Comparison of ENCODE assay signal across 8 cellular contexts in the genomic region with DNA sequence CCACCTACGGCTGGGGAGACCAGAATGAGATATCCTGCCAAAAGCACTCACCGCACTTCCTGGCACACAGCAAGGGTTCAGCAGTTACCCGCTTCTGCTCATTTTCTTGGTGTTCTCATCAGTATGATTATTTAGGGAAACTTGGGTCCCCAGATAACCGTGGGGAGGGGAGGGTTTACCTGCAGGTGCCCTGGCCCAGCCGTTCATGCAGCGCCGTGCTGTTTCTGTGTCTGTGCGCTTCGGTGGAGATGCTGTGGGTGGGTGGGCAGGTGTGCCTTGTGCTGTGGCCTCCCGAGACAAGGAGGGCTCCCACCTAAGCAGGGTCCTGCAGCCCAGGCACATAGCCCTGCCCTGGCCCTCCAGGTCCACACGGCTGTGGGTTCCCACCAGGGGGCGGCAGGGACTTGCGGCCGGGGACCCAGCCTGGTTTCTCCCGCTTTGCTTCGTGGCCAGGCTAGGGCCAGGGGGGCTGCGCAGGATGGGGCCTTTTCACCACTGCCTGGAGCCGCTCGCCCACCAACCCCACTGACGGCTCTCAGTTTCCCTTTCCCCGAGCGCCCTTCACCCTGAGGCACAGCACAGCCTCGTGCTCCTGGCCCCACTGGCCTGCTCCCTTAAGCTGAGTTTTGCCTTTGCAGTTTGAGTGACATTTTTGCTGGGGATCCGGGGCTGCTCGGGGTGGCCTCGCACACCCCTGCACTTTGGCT.
DNase-seq lines count a peak whose midpoint lies in the region; ATAC-seq and TF ChIP-seq lines count a peak whose summit lies in the region.

No MANE protein-coding gene starts in this region.

- no peaks in the 10 kb centered on the region for H3K36me3 ChIP-seq in lower lobe of right lung

- no peak overlapping the region for H3K27ac ChIP-seq in lower lobe of right lung

- ATAC-seq in central memory CD8-positive, alpha-beta T cell (replicated peaks; ENCODE audit: extremely low read depth, poor library complexity, severe bottlenecking) = peak; percentile 56
- ATAC-seq in lower lobe of right lung (peak; percentile 64 to 74), GM18520 (IDR thresholded peaks at IDR 0.05; ENCODE audit: unreplicated experiment) (no peak)

- no peaks in the 10 kb centered on the region for H3K27me3 ChIP-seq in lower lobe of right lung (ENCODE audit: low read depth)

- H3K36me3 Mint-ChIP-seq in central memory CD8-positive, alpha-beta T cell (ENCODE audit: insufficient read depth) = peaks cover 4% of the 10 kb centered on the region

- H3K4me3 ChIP-seq in lower lobe of right lung = no peak overlapping the region

- intact Hi-C loops in lower lobe of right lung (cut with DNase I) = loop anchor here (10.0 kb wide), 1 partner anchor 205 kb away; a partner anchor contains a TSS

- peak; percentile 75 for TF ChIP-seq CTCF in lower lobe of right lung (IDR thresholded peaks at IDR 0.05)

- H3K9me3 ChIP-seq in lower lobe of right lung = no peaks in the 10 kb centered on the region

- peaks cover 1% of the 10 kb centered on the region for H3K4me1 Mint-ChIP-seq in central memory CD8-positive, alpha-beta T cell

- DNase-seq in NCI-H1436 (lab: John Stamatoyannopoulos, UW) (peak; percentile 62), NCI-H1436 treated with DMSO at 0.1 percent for 48 hours (lab: John Stamatoyannopoulos, UW) (no peak), HT-29 (ENCODE audit: low spot score) (peak; percentile 32), lower lobe of right lung (peak; percentile 70)
- DNase-seq in activated CD4-positive, CD25-positive, alpha-beta regulatory T cell treated with anti-CD3 and anti-CD28 coated beads, Interleukin-2, amount 50 U/mL, for 72 hours = peak; percentile 68
- peak; percentile 50 to 58 for DNase-seq in central memory CD8-positive, alpha-beta T cell (ENCODE audit: low spot score in 2 of 2)
- DNase-seq in stimulated activated CD8-positive, alpha-beta memory T cell treated with anti-CD3 and anti-CD28 coated beads, Interleukin-15, amount 100 ng/mL, for 1 hour (ENCODE audit: low read depth) = peak; percentile 49

- no peak overlapping the region for H3K27ac Mint-ChIP-seq in central memory CD8-positive, alpha-beta T cell (ENCODE audit: low read depth)

- no peaks in the 10 kb centered on the region for H3K9me3 Mint-ChIP-seq in central memory CD8-positive, alpha-beta T cell

- H3K4me1 ChIP-seq in lower lobe of right lung = peaks cover 5% of the 10 kb centered on the region

- no peaks in the 10 kb centered on the region for H3K27me3 Mint-ChIP-seq in central memory CD8-positive, alpha-beta T cell

- no peak overlapping the region for H3K4me3 Mint-ChIP-seq in central memory CD8-positive, alpha-beta T cell
